Comparison of ENCODE assay signal across 16 cellular contexts in genomic region chr1:59473813-59474212, GRCh38.
DNase-seq lines count a peak whose midpoint lies in the region; ATAC-seq and TF ChIP-seq lines count a peak whose summit lies in the region.
"Had no signal": no experiment of that assay in that cellular context is flagged by ENCODE, and none has a peak within 500 bp of the region (broad histone marks: within the 10 kb centered on the region; RNA-seq: fewer than 3 reads in every experiment).

No MANE protein-coding gene starts in this region.

- H3K27ac ChIP-seq in gastrocnemius medialis = peak overlapping the region; percentile 22 to 63 (median 39)
- H3K27ac ChIP-seq: BLaER1 treated with 17β-estradiol and CSF1 and Interleukin-3, amounts not matched to agents 10 nM and 100 nM had no signal

- peaks cover 17% of the 10 kb centered on the region for H3K36me3 Mint-ChIP-seq in activated CD8-positive, alpha-beta T cell treated with anti-CD3 and anti-CD28 coated beads for 36 hours (ENCODE audit: low read depth)
- peaks cover 7% of the 10 kb centered on the region for H3K36me3 Mint-ChIP-seq in activated CD8-positive, alpha-beta T cell treated with anti-CD3 and anti-CD28 coated beads, Interleukin-2, amount 10 ng/mL, durations not matched to agents 7 days and 5 days (ENCODE audit: low read depth)

- H3K27me3 Mint-ChIP-seq in activated CD8-positive, alpha-beta T cell treated with anti-CD3 and anti-CD28 coated beads for 36 hours = no peaks in the 10 kb centered on the region
- no peaks in the 10 kb centered on the region for H3K27me3 Mint-ChIP-seq in activated CD8-positive, alpha-beta T cell treated with anti-CD3 and anti-CD28 coated beads, Interleukin-2, amount 10 ng/mL, durations not matched to agents 7 days and 5 days (ENCODE audit: low read depth)
- H3K27me3 Mint-ChIP-seq in stimulated activated naive CD8-positive, alpha-beta T cell treated with anti-CD3 and anti-CD28 coated beads, Interleukin-15, amount 100 ng/mL, for 72 hours = no peaks in the 10 kb centered on the region
- H3K27me3 Mint-ChIP-seq: B cell, IgD-negative memory B cell had no signal

- TF ChIP-seq CTCF in activated CD8-positive, alpha-beta T cell treated with anti-CD3 and anti-CD28 coated beads for 36 hours (IDR thresholded peaks at IDR 0.05) = no peak
- TF ChIP-seq CTCF in gastrocnemius medialis (IDR thresholded peaks at IDR 0.05 in 4 of 5, conservative IDR thresholded peaks at IDR 0.05 in 1 of 5) = no peak

- H3K9me3 ChIP-seq in gastrocnemius medialis = no peaks in the 10 kb centered on the region

- no peak overlapping the region for H3K4me3 Mint-ChIP-seq in activated CD8-positive, alpha-beta T cell treated with anti-CD3 and anti-CD28 coated beads for 36 hours
- H3K4me3 Mint-ChIP-seq in activated CD8-positive, alpha-beta T cell treated with anti-CD3 and anti-CD28 coated beads, Interleukin-2, amount 10 ng/mL, durations not matched to agents 7 days and 5 days = no peak overlapping the region
- peak overlapping the region; percentile 16 for H3K4me3 Mint-ChIP-seq in stimulated activated naive CD8-positive, alpha-beta T cell treated with anti-CD3 and anti-CD28 coated beads, Interleukin-15, amount 100 ng/mL, for 72 hours
- H3K4me3 Mint-ChIP-seq: B cell; CD8-positive, alpha-beta T cell; H9; IgD-negative memory B cell had no signal

- no peak for TF ChIP-seq POLR2A in gastrocnemius medialis (IDR thresholded peaks at IDR 0.05)

- H3K9me3 Mint-ChIP-seq in activated CD8-positive, alpha-beta T cell treated with anti-CD3 and anti-CD28 coated beads for 36 hours = peaks cover 5% of the 10 kb centered on the region
- H3K9me3 Mint-ChIP-seq in activated CD8-positive, alpha-beta T cell treated with anti-CD3 and anti-CD28 coated beads, Interleukin-2, amount 10 ng/mL, durations not matched to agents 7 days and 5 days (ENCODE audit: insufficient read depth) = peaks cover 4% of the 10 kb centered on the region
- peaks cover 16 to 21% of the 10 kb centered on the region in 2 donors for H3K9me3 Mint-ChIP-seq in stimulated activated naive CD8-positive, alpha-beta T cell treated with anti-CD3 and anti-CD28 coated beads, Interleukin-15, amount 100 ng/mL, for 72 hours

- CTCF ChIA-PET in activated CD8-positive, alpha-beta T cell treated with anti-CD3 and anti-CD28 coated beads for 36 hours (lab: Charles Lee) = interaction anchor here (1.3 kb wide), 1 partner anchor 225 kb away, joined by 3 read pairs; no protein-coding TSS in a partner anchor
- CTCF ChIA-PET in activated CD8-positive, alpha-beta T cell treated with anti-CD3 and anti-CD28 coated beads, Interleukin-2, amount 10 ng/mL, durations not matched to agents 7 days and 5 days (lab: Charles Lee) = no interaction called here

- no peak overlapping the region for H3K4me3 ChIP-seq in gastrocnemius medialis
- H3K4me3 ChIP-seq: BLaER1 treated with 17β-estradiol and CSF1 and Interleukin-3, amounts not matched to agents 10 nM and 100 nM; GM12878 had no signal

- peaks cover 36% of the 10 kb centered on the region for H3K4me1 Mint-ChIP-seq in activated CD8-positive, alpha-beta T cell treated with anti-CD3 and anti-CD28 coated beads for 36 hours (ENCODE audit: low read depth)
- peaks cover 19% of the 10 kb centered on the region for H3K4me1 Mint-ChIP-seq in activated CD8-positive, alpha-beta T cell treated with anti-CD3 and anti-CD28 coated beads, Interleukin-2, amount 10 ng/mL, durations not matched to agents 7 days and 5 days (ENCODE audit: low read depth)
- peaks cover 15% of the 10 kb centered on the region for H3K4me1 Mint-ChIP-seq in stimulated activated naive CD8-positive, alpha-beta T cell treated with anti-CD3 and anti-CD28 coated beads, Interleukin-15, amount 100 ng/mL, for 72 hours
- H3K4me1 Mint-ChIP-seq: B cell had no signal

- no peaks in the 10 kb centered on the region for H3K36me3 ChIP-seq in gastrocnemius medialis
- H3K36me3 ChIP-seq: BLaER1 treated with 17β-estradiol and CSF1 and Interleukin-3, amounts not matched to agents 10 nM and 100 nM had no signal

- POLR2A ChIA-PET in activated CD8-positive, alpha-beta T cell treated with anti-CD3 and anti-CD28 coated beads for 36 hours (lab: Charles Lee) = no interaction called here
- POLR2A ChIA-PET in activated CD8-positive, alpha-beta T cell treated with anti-CD3 and anti-CD28 coated beads, Interleukin-2, amount 10 ng/mL, durations not matched to agents 7 days and 5 days (lab: Charles Lee) = interaction anchor here (1.0 kb wide), 1 partner anchor 690 kb away, joined by 3 read pairs; the partner anchor contains the start of gene JUN

- no peak for ATAC-seq in activated CD8-positive, alpha-beta T cell treated with anti-CD3 and anti-CD28 coated beads for 36 hours
- no peak for ATAC-seq in activated CD8-positive, alpha-beta T cell treated with anti-CD3 and anti-CD28 coated beads, Interleukin-2, amount 10 ng/mL, durations not matched to agents 7 days and 5 days
- peak; percentile 66 to 70 for ATAC-seq in gastrocnemius medialis
- ATAC-seq in stimulated activated naive CD8-positive, alpha-beta T cell treated with anti-CD3 and anti-CD28 coated beads, Interleukin-15, amount 100 ng/mL, for 72 hours = no peak
- ATAC-seq in left ventricle myocardium superior = no peak
- ATAC-seq in HG02840 (IDR thresholded peaks at IDR 0.05; ENCODE audit: low FRiP score, unreplicated experiment) = no peak
- ATAC-seq: CD8-positive, alpha-beta T cell; GM12878; HepG2 had no signal

- DNase-seq in activated CD8-positive, alpha-beta T cell treated with anti-CD3 and anti-CD28 coated beads for 36 hours = no peak
- no peak for DNase-seq in activated CD8-positive, alpha-beta T cell treated with anti-CD3 and anti-CD28 coated beads, Interleukin-2, amount 10 ng/mL, durations not matched to agents 7 days and 5 days
- DNase-seq in left kidney (ENCODE audit: low read depth, low spot score) = peak; percentile 59
- DNase-seq in gastrocnemius medialis = no peak
- no peak for DNase-seq in stimulated activated naive CD8-positive, alpha-beta T cell treated with anti-CD3 and anti-CD28 coated beads, Interleukin-15, amount 100 ng/mL, for 72 hours
- no peak for DNase-seq in left ventricle myocardium superior
- DNase-seq: Calu3; CD8-positive, alpha-beta T cell; DMS79 treated with DMSO at 0.1 percent for 48 hours; H9 had no signal

- peak overlapping the region; percentile 7 for H3K27ac Mint-ChIP-seq in activated CD8-positive, alpha-beta T cell treated with anti-CD3 and anti-CD28 coated beads for 36 hours
- no peak overlapping the region for H3K27ac Mint-ChIP-seq in activated CD8-positive, alpha-beta T cell treated with anti-CD3 and anti-CD28 coated beads, Interleukin-2, amount 10 ng/mL, durations not matched to agents 7 days and 5 days
- H3K27ac Mint-ChIP-seq in stimulated activated naive CD8-positive, alpha-beta T cell treated with anti-CD3 and anti-CD28 coated beads, Interleukin-15, amount 100 ng/mL, for 72 hours = peak overlapping the region in 1 of 2 donors; percentile 77
- H3K27ac Mint-ChIP-seq: B cell; CD8-positive, alpha-beta T cell; H9; IgD-negative memory B cell had no signal

- intact Hi-C loops in activated CD8-positive, alpha-beta T cell treated with anti-CD3 and anti-CD28 coated beads for 36 hours (cut with micrococcal nuclease) = no loop called here
- intact Hi-C loops in gastrocnemius medialis (cut with DNase I; ENCODE audit: low total_unique reads) = no loop called here
- intact Hi-C loops in left ventricle myocardium superior (cut with micrococcal nuclease) = no loop called here

- in situ Hi-C loops in gastrocnemius medialis (cut with MboI; ENCODE audit: low sequenced_read_pairs in 4 of 4) = no loop called here

- H3K27me3 ChIP-seq in gastrocnemius medialis = no peaks in the 10 kb centered on the region
- H3K27me3 ChIP-seq: BLaER1 treated with 17β-estradiol and CSF1 and Interleukin-3, amounts not matched to agents 10 nM and 100 nM had no signal

- H3K4me1 ChIP-seq in gastrocnemius medialis = peaks cover 25 to 33% of the 10 kb centered on the region in 2 donors

Comparison
In these comparisons a context has a peak if more than half of its experiments do, and no peak if none do; other contexts are left out.
1. ATAC-seq: peak in gastrocnemius medialis (2 of 2); none in activated CD8-positive, alpha-beta T cell treated with anti-CD3 and anti-CD28 coated beads for 36 hours (single experiment), activated CD8-positive, alpha-beta T cell treated with anti-CD3 and anti-CD28 coated beads, Interleukin-2, amount 10 ng/mL, durations not matched to agents 7 days and 5 days (single experiment), stimulated activated naive CD8-positive, alpha-beta T cell treated with anti-CD3 and anti-CD28 coated beads, Interleukin-15, amount 100 ng/mL, for 72 hours (single experiment), left ventricle myocardium superior (single experiment) and HG02840 (single experiment).
2. H3K4me3 Mint-ChIP-seq: peak in stimulated activated naive CD8-positive, alpha-beta T cell treated with anti-CD3 and anti-CD28 coated beads, Interleukin-15, amount 100 ng/mL, for 72 hours (2 of 2); none in activated CD8-positive, alpha-beta T cell treated with anti-CD3 and anti-CD28 coated beads for 36 hours (single experiment) and activated CD8-positive, alpha-beta T cell treated with anti-CD3 and anti-CD28 coated beads, Interleukin-2, amount 10 ng/mL, durations not matched to agents 7 days and 5 days (single experiment).